In genomic region chr6:26193467-26194328, GRCh38 we compare ENCODE assay signal across 1 cellular context.
TF ChIP-seq lines count a peak whose summit lies in the region.

No MANE protein-coding gene starts in this region.

TF ChIP-seq in K562, 482 proteins besides CTCF, POLR2A, EP300 and RAD21 (continued from another document):
- TF ChIP-seq, protein P1, sequence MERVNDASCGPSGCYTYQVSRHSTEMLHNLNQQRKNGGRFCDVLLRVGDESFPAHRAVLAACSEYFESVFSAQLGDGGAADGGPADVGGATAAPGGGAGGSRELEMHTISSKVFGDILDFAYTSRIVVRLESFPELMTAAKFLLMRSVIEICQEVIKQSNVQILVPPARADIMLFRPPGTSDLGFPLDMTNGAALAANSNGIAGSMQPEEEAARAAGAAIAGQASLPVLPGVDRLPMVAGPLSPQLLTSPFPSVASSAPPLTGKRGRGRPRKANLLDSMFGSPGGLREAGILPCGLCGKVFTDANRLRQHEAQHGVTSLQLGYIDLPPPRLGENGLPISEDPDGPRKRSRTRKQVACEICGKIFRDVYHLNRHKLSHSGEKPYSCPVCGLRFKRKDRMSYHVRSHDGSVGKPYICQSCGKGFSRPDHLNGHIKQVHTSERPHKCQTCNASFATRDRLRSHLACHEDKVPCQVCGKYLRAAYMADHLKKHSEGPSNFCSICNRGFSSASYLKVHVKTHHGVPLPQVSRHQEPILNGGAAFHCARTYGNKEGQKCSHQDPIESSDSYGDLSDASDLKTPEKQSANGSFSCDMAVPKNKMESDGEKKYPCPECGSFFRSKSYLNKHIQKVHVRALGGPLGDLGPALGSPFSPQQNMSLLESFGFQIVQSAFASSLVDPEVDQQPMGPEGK (CRISPR knock-in tag; IDR thresholded peaks at IDR 0.05; ENCODE audit: borderline replicate concordance): no peak
- TF ChIP-seq ZNF212 (CRISPR knock-in tag; IDR thresholded peaks at IDR 0.05) (no peak), NFIX (CRISPR knock-in tag; IDR thresholded peaks at IDR 0.05; ENCODE audit: low read depth) (no peak), ZNF408 (CRISPR knock-in tag; IDR thresholded peaks at IDR 0.05; ENCODE audit: low read depth) (no peak), RBM17 (IDR thresholded peaks at IDR 0.05; ENCODE audit: borderline replicate concordance, low read depth, low read length) (no peak), ZFP36 (IDR thresholded peaks at IDR 0.05; ENCODE audit: low read depth, low read length, partially characterized antibody) (no peak)
TF ChIP-seq in K562: peak in this region for 53.
